17 cellular contexts compared by ENCODE assay signal in genomic region chr6:163777379-163777686, GRCh38.
"Had no signal": no experiment of that assay in that cellular context is flagged by ENCODE, and none has a peak within 500 bp of the region (broad histone marks: within the 10 kb centered on the region; RNA-seq: fewer than 3 reads in every experiment).

No MANE protein-coding gene starts in this region.

- ATAC-seq: left lung; natural killer cell treated with Interleukin-12 subunit alpha and Interleukin-12 subunit beta and Interleukin-15 and Interleukin-18, amount 100 ng/mL, for 72 hours; sciatic nerve had no signal

- H3K36me3 ChIP-seq: brain microvascular endothelial cell, left lung had no signal

- H3K4me1 Mint-ChIP-seq: activated naive CD8-positive, alpha-beta T cell treated with anti-CD3 and anti-CD28 coated beads, Interleukin-2, amount 10 ng/mL, durations not matched to agents 7 days and 5 days had no signal

- H3K9me3 ChIP-seq: left lung had no signal

- H3K27ac ChIP-seq: brain microvascular endothelial cell, left lung had no signal

- DNase-seq: activated CD4-positive, alpha-beta T cell treated with anti-CD3 and anti-CD28 coated beads, Interleukin-2, amount 50 U/mL, for 4 hours; activated CD4-positive, CD25-positive, alpha-beta regulatory T cell treated with anti-CD3 and anti-CD28 coated beads, Interleukin-2, amount 50 U/mL, for 72 hours; activated naive CD4-positive, alpha-beta T cell; activated naive CD8-positive, alpha-beta T cell treated with anti-CD3 and anti-CD28 coated beads, Interleukin-2, amount 10 ng/mL, durations not matched to agents 7 days and 5 days; activated T-cell treated with anti-CD3 and anti-CD28 coated beads for 4 hours; brain microvascular endothelial cell; cerebellar nuclear complex; effector CD8-positive, alpha-beta T cell; foreskin melanocyte; islet precursor cell; left lung; occipital lobe; stimulated activated CD4-positive, alpha-beta T cell treated with anti-CD3 and anti-CD28 coated beads, Interleukin-1b, Interleukin-23, amount 100 ng/mL, for 48 hours had no signal

- H3K9me3 Mint-ChIP-seq: activated naive CD8-positive, alpha-beta T cell treated with anti-CD3 and anti-CD28 coated beads, Interleukin-2, amount 10 ng/mL, durations not matched to agents 7 days and 5 days; memory B cell; natural killer cell treated with Interleukin-12 subunit alpha and Interleukin-12 subunit beta and Interleukin-15 and Interleukin-18, amount 100 ng/mL, for 72 hours had no signal

- H3K4me3 ChIP-seq: left lung had no signal

- H3K27ac Mint-ChIP-seq: activated naive CD8-positive, alpha-beta T cell treated with anti-CD3 and anti-CD28 coated beads, Interleukin-2, amount 10 ng/mL, durations not matched to agents 7 days and 5 days; memory B cell; natural killer cell treated with Interleukin-12 subunit alpha and Interleukin-12 subunit beta and Interleukin-15 and Interleukin-18, amount 100 ng/mL, for 72 hours had no signal

- H3K27me3 Mint-ChIP-seq: activated naive CD8-positive, alpha-beta T cell treated with anti-CD3 and anti-CD28 coated beads, Interleukin-2, amount 10 ng/mL, durations not matched to agents 7 days and 5 days had no signal

- FAIRE-seq: endothelial cell of umbilical vein had no signal

- H3K27me3 ChIP-seq: brain microvascular endothelial cell, left lung had no signal

- H3K4me1 ChIP-seq: left lung had no signal

- H3K4me3 Mint-ChIP-seq: activated naive CD8-positive, alpha-beta T cell treated with anti-CD3 and anti-CD28 coated beads, Interleukin-2, amount 10 ng/mL, durations not matched to agents 7 days and 5 days; memory B cell; natural killer cell treated with Interleukin-12 subunit alpha and Interleukin-12 subunit beta and Interleukin-15 and Interleukin-18, amount 100 ng/mL, for 72 hours had no signal
